ENCODE assay signal across 19 cellular contexts in the genomic region with DNA sequence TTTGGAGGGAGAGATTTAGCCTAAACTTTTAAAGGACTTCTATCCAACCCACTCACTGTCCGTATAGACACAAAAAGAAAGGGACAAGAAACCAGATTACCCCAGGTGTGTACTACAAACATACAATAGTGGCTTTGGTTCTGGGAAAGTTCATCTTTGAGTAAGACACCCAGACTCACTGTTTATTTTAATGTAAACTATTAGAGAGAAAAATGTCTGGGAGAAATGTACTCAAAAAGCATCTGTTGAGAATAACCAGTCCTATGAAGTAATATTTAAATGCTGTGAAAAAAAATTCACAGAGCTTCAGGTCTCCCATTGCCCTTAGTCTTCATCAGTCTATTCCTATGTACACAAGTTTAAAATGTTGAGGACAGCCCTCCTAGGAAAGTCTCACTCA.
"Had no signal": no experiment of that assay in that cellular context is flagged by ENCODE, and none has a peak within 500 bp of the region (broad histone marks: within the 10 kb centered on the region; RNA-seq: fewer than 3 reads in every experiment).

No MANE protein-coding gene starts in this region.

- H3K4me1 Mint-ChIP-seq: activated CD4-positive, alpha-beta T cell treated with anti-CD3 and anti-CD28 coated beads, Interleukin-2, amount 10 ng/mL, durations not matched to agents 24 days and 14 days; memory B cell; nephron progenitor cell had no signal

- H3K4me3 ChIP-seq: body of pancreas, hepatocyte, left lung, psoas muscle, right lobe of liver, stomach, thoracic aorta had no signal

- H3K36me3 Mint-ChIP-seq: activated naive CD4-positive, alpha-beta T cell treated with anti-CD3 and anti-CD28 coated beads, Interleukin-2, amount 50 U/mL, for 72 hours; memory B cell had no signal

- H3K4me3 Mint-ChIP-seq: activated CD4-positive, alpha-beta T cell treated with anti-CD3 and anti-CD28 coated beads, Interleukin-2, amount 10 ng/mL, durations not matched to agents 24 days and 14 days; activated T-cell treated with anti-CD3 and anti-CD28 coated beads, Interleukin-2, amount 50 U/mL, for 72 hours; memory B cell; nephron progenitor cell had no signal

- H3K27ac Mint-ChIP-seq: activated CD4-positive, alpha-beta T cell treated with anti-CD3 and anti-CD28 coated beads, Interleukin-2, amount 10 ng/mL, durations not matched to agents 24 days and 14 days; activated naive CD4-positive, alpha-beta T cell treated with anti-CD3 and anti-CD28 coated beads, Interleukin-2, amount 50 U/mL, for 72 hours; activated T-cell treated with anti-CD3 and anti-CD28 coated beads, Interleukin-2, amount 50 U/mL, for 72 hours; memory B cell; nephron progenitor cell had no signal

- H3K27ac ChIP-seq: body of pancreas, epithelial cell of prostate, hepatocyte, left lung, psoas muscle, right lobe of liver, stomach had no signal

- H3K79me2 ChIP-seq: hepatocyte had no signal

- H3K4me1 ChIP-seq: body of pancreas, psoas muscle, right lobe of liver had no signal

- DNase-seq: activated CD4-positive, alpha-beta T cell treated with anti-CD3 and anti-CD28 coated beads, Interleukin-2, amount 10 ng/mL, durations not matched to agents 24 days and 14 days; activated CD4-positive, CD25-positive, alpha-beta regulatory T cell; activated CD8-positive, alpha-beta memory T cell treated with anti-CD3 and anti-CD28 coated beads, Interleukin-2, amount 50 U/mL, for 48 hours; activated gamma-delta T cell; activated T-cell treated with anti-CD3 and anti-CD28 coated beads, Interleukin-2, amount 50 U/mL, for 72 hours; body of pancreas; dermis blood vessel endothelial cell; left lung; nephron progenitor cell; psoas muscle; right lobe of liver; stimulated activated CD4-positive, alpha-beta T cell treated with anti-CD3 and anti-CD28 coated beads, Interleukin-2, amount 100 ng/mL, for 24 hours; stomach; SW 1271 had no signal

- H3K27me3 ChIP-seq: body of pancreas, hepatocyte, left lung, right lobe of liver, stomach had no signal

- H3K9me3 ChIP-seq: body of pancreas, left lung, psoas muscle, right lobe of liver, stomach, thoracic aorta had no signal

- H3K4me2 ChIP-seq: hepatocyte had no signal

- ATAC-seq: activated naive CD4-positive, alpha-beta T cell treated with anti-CD3 and anti-CD28 coated beads, Interleukin-2, amount 50 U/mL, for 72 hours; activated T-cell treated with anti-CD3 and anti-CD28 coated beads, Interleukin-2, amount 50 U/mL, for 72 hours; body of pancreas; left lung; psoas muscle; right lobe of liver had no signal

- H3K36me3 ChIP-seq: left lung, right lobe of liver, stomach, thoracic aorta had no signal

- H2AFZ ChIP-seq: hepatocyte had no signal

- H3K9me3 Mint-ChIP-seq: activated CD4-positive, alpha-beta T cell treated with anti-CD3 and anti-CD28 coated beads, Interleukin-2, amount 10 ng/mL, durations not matched to agents 24 days and 14 days; activated naive CD4-positive, alpha-beta T cell treated with anti-CD3 and anti-CD28 coated beads, Interleukin-2, amount 50 U/mL, for 72 hours; activated T-cell treated with anti-CD3 and anti-CD28 coated beads, Interleukin-2, amount 50 U/mL, for 72 hours; memory B cell; nephron progenitor cell had no signal

- H3K27me3 Mint-ChIP-seq: activated CD4-positive, alpha-beta T cell treated with anti-CD3 and anti-CD28 coated beads, Interleukin-2, amount 10 ng/mL, durations not matched to agents 24 days and 14 days; memory B cell had no signal
